In the genomic region with DNA sequence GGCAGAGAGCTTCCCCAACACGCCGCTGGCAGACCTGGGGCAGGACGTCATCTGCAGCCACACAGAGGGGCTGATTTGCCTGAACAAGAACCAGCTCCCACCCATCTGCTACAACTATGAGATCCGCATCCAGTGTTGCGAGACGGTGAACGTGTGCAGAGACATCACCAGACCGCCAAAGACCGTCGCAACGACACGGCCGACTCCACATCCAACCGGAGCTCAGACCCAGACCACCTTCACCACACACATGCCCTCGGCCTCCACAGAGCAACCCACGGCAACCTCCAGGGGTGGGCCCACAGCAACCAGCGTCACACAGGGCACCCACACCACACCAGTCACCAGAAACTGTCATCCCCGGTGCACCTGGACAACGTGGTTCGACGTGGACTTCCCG, we compare ENCODE assay signal across 13 cellular contexts. TPM values are rescaled to one million over a fixed set of nuclear protein-coding genes. Genes with fewer than 3 reads are reported as not detected.
DNase-seq lines count a peak whose midpoint lies in the region; ATAC-seq and TF ChIP-seq lines count a peak whose summit lies in the region.
"Not testable (repeated sequence)": the region's sequence is repeated elsewhere in the genome, so short reads cannot be mapped to it uniquely, and the experiment has no call there.
"Had no signal": no experiment of that assay in that cellular context is flagged by ENCODE, and none has a peak within 500 bp of the region (broad histone marks: within the 10 kb centered on the region; RNA-seq: fewer than 3 reads in every experiment).

No MANE protein-coding gene starts in this region.

- not testable (repeated sequence) for H3F3A ChIP-seq in PC-3 (ENCODE audit: low read length, unreplicated experiment)

- not testable (repeated sequence) for H3K36me3 Mint-ChIP-seq in natural killer cell treated with Interleukin-12 subunit alpha and Interleukin-12 subunit beta and Interleukin-15 and Interleukin-18, amount 100 ng/mL, for 72 hours

- not testable (repeated sequence) for H3K4me2 ChIP-seq in PC-3 (ENCODE audit: low read length)

- not testable (repeated sequence) for H3K27me3 ChIP-seq in PC-3 (ENCODE audit: low read length)

- H3K4me3 ChIP-seq in PC-3 (ENCODE audit: low read length) = not testable (repeated sequence)

- H3K4me1 Mint-ChIP-seq in natural killer cell treated with Interleukin-12 subunit alpha and Interleukin-12 subunit beta and Interleukin-15 and Interleukin-18, amount 100 ng/mL, for 72 hours (ENCODE audit: low read depth in 2 of 2) = not testable (repeated sequence)

- CTCF ChIA-PET in PC-3 (lab: Charles Lee) = not testable (repeated sequence)

- H3K9ac ChIP-seq in PC-3 (ENCODE audit: low read length) = not testable (repeated sequence)

- DNase-seq in PC-3; natural killer cell treated with Interleukin-12 subunit alpha and Interleukin-12 subunit beta and Interleukin-15 and Interleukin-18, amount 100 ng/mL, for 72 hours (ENCODE audit: low spot score); omental fat pad (ENCODE audit: low spot score): not testable (repeated sequence)

- H3K36me3 ChIP-seq in PC-3 (ENCODE audit: low read depth, low read length) = not testable (repeated sequence)

- H3K79me2 ChIP-seq in PC-3 (ENCODE audit: low read length) = not testable (repeated sequence)

- not testable (repeated sequence) for H3K4me1 ChIP-seq in PC-3 (ENCODE audit: insufficient read depth, low read length)

- TF ChIP-seq CTCF in PC-3 (conservative IDR thresholded peaks at IDR 0.05; ENCODE audit: low read depth, low read length); omental fat pad (IDR thresholded peaks at IDR 0.05): not testable (repeated sequence)

- not testable (repeated sequence) for H4K20me1 ChIP-seq in PC-3 (ENCODE audit: low read length)

- H2AFZ ChIP-seq in PC-3 (ENCODE audit: low read length) = not testable (repeated sequence)

- intact Hi-C loops in PC-3 (cut with micrococcal nuclease) = not testable (repeated sequence)

- not testable (repeated sequence) for H3K9me3 ChIP-seq in PC-3 (ENCODE audit: low read length)

- POLR2A ChIA-PET in PC-3 (lab: Charles Lee; ENCODE audit: unreplicated experiment) = not testable (repeated sequence)

- H3K27ac ChIP-seq in PC-3 (ENCODE audit: low read length) = not testable (repeated sequence)

- not testable (repeated sequence) for H3K27ac Mint-ChIP-seq in natural killer cell treated with Interleukin-12 subunit alpha and Interleukin-12 subunit beta and Interleukin-15 and Interleukin-18, amount 100 ng/mL, for 72 hours

- not testable (repeated sequence) for H3K9me3 Mint-ChIP-seq in natural killer cell treated with Interleukin-12 subunit alpha and Interleukin-12 subunit beta and Interleukin-15 and Interleukin-18, amount 100 ng/mL, for 72 hours

- H3K27me3 Mint-ChIP-seq in natural killer cell treated with Interleukin-12 subunit alpha and Interleukin-12 subunit beta and Interleukin-15 and Interleukin-18, amount 100 ng/mL, for 72 hours = not testable (repeated sequence)

- ATAC-seq in PC-3 = not testable (repeated sequence)
- ATAC-seq in natural killer cell treated with Interleukin-12 subunit alpha and Interleukin-12 subunit beta and Interleukin-15 and Interleukin-18, amount 100 ng/mL, for 72 hours = peak; percentile 32 to 36
- peak; percentile 35 for ATAC-seq in omental fat pad (ENCODE audit: low FRiP score)

- BruUV-seq in PC-3 (replicated peaks; lab: Mats Ljungman, UMichigan) = TSS peak; percentile 0

- not testable (repeated sequence) for H3K9me2 ChIP-seq in PC-3 (replicated peaks; ENCODE audit: low read length)

- not testable (repeated sequence) for H3K4me3 Mint-ChIP-seq in natural killer cell treated with Interleukin-12 subunit alpha and Interleukin-12 subunit beta and Interleukin-15 and Interleukin-18, amount 100 ng/mL, for 72 hours

RNA-seq across cellular contexts. Expression of gene MUC5AC, which starts 26.4 kb away (rescaled TPM):
- total RNA-seq in PC-3 (2014; rRNA removed) = 0.11 and 0.35 TPM in 2 replicates
- not detected for total RNA-seq in natural killer cell treated with Interleukin-12 subunit alpha and Interleukin-12 subunit beta and Interleukin-15 and Interleukin-18, amount 100 ng/mL, for 72 hours
- not detected for total RNA-seq in omental fat pad
- total RNA-seq: A172; A673; B cell; CD4-positive, alpha-beta memory T cell; CD4-positive, alpha-beta T cell; CD4-positive, CD25-positive, alpha-beta regulatory T cell; CD8-positive, alpha-beta memory T cell; CD8-positive, alpha-beta T cell; Daoy had no signal

RNA-seq across cellular contexts. Expression of gene MUC5B, which starts 38.7 kb away (rescaled TPM):
- total RNA-seq in PC-3 (2014; rRNA removed) = 24.3 and 33.0 TPM in 2 replicates
- total RNA-seq in natural killer cell treated with Interleukin-12 subunit alpha and Interleukin-12 subunit beta and Interleukin-15 and Interleukin-18, amount 100 ng/mL, for 72 hours = not detected
- total RNA-seq in omental fat pad = under 1 TPM in 1 of 4 donors, not detected in 3; 0.44 TPM
- total RNA-seq: A172; A673; B cell; Caco-2; CD4-positive, alpha-beta memory T cell; CD4-positive, alpha-beta T cell; CD4-positive, CD25-positive, alpha-beta regulatory T cell; CD8-positive, alpha-beta memory T cell; CD8-positive, alpha-beta T cell; Daoy had no signal

Comparison
In these comparisons a context has a peak if more than half of its experiments do, and no peak if none do; other contexts are left out.
1. RNA of gene MUC5B, which starts 38.7 kb away (total RNA-seq): 24.3 to 33.0 TPM in PC-3; not detected in natural killer cell treated with Interleukin-12 subunit alpha and Interleukin-12 subunit beta and Interleukin-15 and Interleukin-18, amount 100 ng/mL, for 72 hours and 0.44 TPM in omental fat pad; every median in the first group is over 10 times any median in the second.